1 cellular context compared by ENCODE assay signal in genomic region chr5:62306494-62307363, GRCh38.
A peak's percentile ranks its signal among the peaks of the same experiment; 100 is the strongest.
TF ChIP-seq lines count a peak whose summit lies in the region.

No MANE protein-coding gene starts in this region.

TF ChIP-seq in HEK293, 187 proteins besides CTCF, POLR2A, EP300 and RAD21 (continued from another document):
- TF ChIP-seq, protein P1, sequence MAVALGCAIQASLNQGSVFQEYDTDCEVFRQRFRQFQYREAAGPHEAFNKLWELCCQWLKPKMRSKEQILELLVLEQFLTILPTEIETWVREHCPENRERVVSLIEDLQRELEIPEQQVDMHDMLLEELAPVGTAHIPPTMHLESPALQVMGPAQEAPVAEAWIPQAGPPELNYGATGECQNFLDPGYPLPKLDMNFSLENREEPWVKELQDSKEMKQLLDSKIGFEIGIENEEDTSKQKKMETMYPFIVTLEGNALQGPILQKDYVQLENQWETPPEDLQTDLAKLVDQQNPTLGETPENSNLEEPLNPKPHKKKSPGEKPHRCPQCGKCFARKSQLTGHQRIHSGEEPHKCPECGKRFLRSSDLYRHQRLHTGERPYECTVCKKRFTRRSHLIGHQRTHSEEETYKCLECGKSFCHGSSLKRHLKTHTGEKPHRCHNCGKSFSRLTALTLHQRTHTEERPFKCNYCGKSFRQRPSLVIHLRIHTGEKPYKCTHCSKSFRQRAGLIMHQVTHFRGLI (tag by site-specific recombination; IDR thresholded peaks at IDR 0.05), result peak; percentile 40; the same call in 1 of the 2 replicates
- TF ChIP-seq ZNF658 (tag by site-specific recombination; IDR thresholded peaks at IDR 0.05) (no peak), ZNF324 (tag by site-specific recombination; IDR thresholded peaks at IDR 0.05) (0 out of 2 replicates have a peak, but pooled peaks have one; percentile 32)
